In the genomic region with DNA sequence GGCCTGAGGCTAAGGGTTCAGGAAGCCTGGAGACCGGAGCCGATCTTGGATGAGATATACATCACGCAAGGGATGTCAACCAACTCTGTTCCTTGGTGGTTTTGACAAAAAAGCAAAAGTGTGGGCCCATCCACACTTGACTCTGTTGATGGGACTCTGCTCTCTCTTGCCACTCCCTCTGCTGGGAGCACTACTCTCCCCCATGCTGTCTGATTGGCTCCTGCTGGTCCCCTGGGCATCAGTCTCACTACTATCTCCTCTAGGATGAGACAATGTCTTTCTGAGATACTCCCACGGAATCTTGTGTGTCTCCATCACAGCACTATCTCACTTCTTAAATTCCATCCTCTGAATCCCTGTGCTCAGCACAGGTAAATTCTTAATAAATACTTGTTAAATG, we compare ENCODE assay signal across 13 cellular contexts. TPM values are rescaled to one million over a fixed set of nuclear protein-coding genes. Genes with fewer than 3 reads are reported as not detected.
DNase-seq lines count a peak whose midpoint lies in the region; ATAC-seq, FAIRE-seq and TF ChIP-seq lines count a peak whose summit lies in the region.
"Had no signal": no experiment of that assay in that cellular context is flagged by ENCODE, and none has a peak within 500 bp of the region (broad histone marks: within the 10 kb centered on the region; RNA-seq: fewer than 3 reads in every experiment).

No MANE protein-coding gene starts in this region.

- no peaks in the 10 kb centered on the region for H3K4me1 ChIP-seq in kidney (ENCODE audit: control insufficient read depth in 1 of 2, insufficient read depth in 1 of 2, low read depth in 1 of 2, low read length in 2 of 2)

- no peaks in the 10 kb centered on the region for H3K36me3 Mint-ChIP-seq in activated T-cell treated with anti-CD3 and anti-CD28 coated beads, Interleukin-2, amount 50 U/mL, for 24 hours (ENCODE audit: low read depth)
- no peaks in the 10 kb centered on the region for H3K36me3 Mint-ChIP-seq in CD4-positive, alpha-beta T cell (ENCODE audit: low read depth)
- peaks cover 1% of the 10 kb centered on the region for H3K36me3 Mint-ChIP-seq in T-helper 2 cell treated with Interferon-gamma antibody and Interleukin-4, amounts not matched to agents 5 μg/mL and 100 μg/mL, for 36 hours (ENCODE audit: low read depth)

- no peak for TF ChIP-seq CTCF in kidney (IDR thresholded peaks at IDR 0.05; ENCODE audit: borderline replicate concordance, extremely low read depth, insufficient read depth)
- no peak for TF ChIP-seq CTCF in CD4-positive, alpha-beta T cell (IDR thresholded peaks at IDR 0.05)

- ATAC-seq in HG03521 (IDR thresholded peaks at IDR 0.05; ENCODE audit: unreplicated experiment) = no peak
- ATAC-seq in CD4-positive, alpha-beta T cell (ENCODE audit: poor library complexity) = no peak

- CTCF ChIA-PET in CD4-positive, alpha-beta T cell (lab: Charles Lee) = no interaction called here

- FAIRE-seq in kidney (lab: Jason Lieb, UNC) = no peak
- FAIRE-seq: GM18507 had no signal

- no peak overlapping the region for H3K4me3 Mint-ChIP-seq in activated T-cell treated with anti-CD3 and anti-CD28 coated beads, Interleukin-2, amount 50 U/mL, for 24 hours
- no peak overlapping the region for H3K4me3 Mint-ChIP-seq in CD4-positive, alpha-beta T cell
- no peak overlapping the region for H3K4me3 Mint-ChIP-seq in T-helper 2 cell treated with Interferon-gamma antibody and Interleukin-4, amounts not matched to agents 5 μg/mL and 100 μg/mL, for 36 hours
- H3K4me3 Mint-ChIP-seq: H9 had no signal

- H3K36me3 ChIP-seq in kidney (ENCODE audit: control insufficient read depth in 1 of 2, insufficient read depth in 2 of 2, low read length in 2 of 2) = no peaks in the 10 kb centered on the region
- H3K36me3 ChIP-seq: BE2C had no signal

- H3K4me3 ChIP-seq in kidney (ENCODE audit: low read length in 2 of 2) = no peak overlapping the region

- peaks cover 16% of the 10 kb centered on the region for H3K4me1 Mint-ChIP-seq in activated T-cell treated with anti-CD3 and anti-CD28 coated beads, Interleukin-2, amount 50 U/mL, for 24 hours (ENCODE audit: low read depth)
- peaks cover 8% of the 10 kb centered on the region for H3K4me1 Mint-ChIP-seq in CD4-positive, alpha-beta T cell (ENCODE audit: low read depth)
- peaks cover 23% of the 10 kb centered on the region for H3K4me1 Mint-ChIP-seq in T-helper 2 cell treated with Interferon-gamma antibody and Interleukin-4, amounts not matched to agents 5 μg/mL and 100 μg/mL, for 36 hours (ENCODE audit: low read depth)

- DNase-seq in activated T-cell treated with anti-CD3 and anti-CD28 coated beads, Interleukin-2, amount 50 U/mL, for 24 hours = no peak
- no peak for DNase-seq in activated T-cell treated with anti-CD3 and anti-CD28 coated beads, Interleukin-2, amount 50 U/mL, for 1 hour
- DNase-seq in NCI-H226 (peak; percentile 5), kidney (peak; percentile 35)
- DNase-seq in CD4-positive, alpha-beta T cell = no peak
- DNase-seq in T-helper 2 cell treated with Interferon-gamma antibody and Interleukin-4, amounts not matched to agents 5 μg/mL and 100 μg/mL, for 36 hours (ENCODE audit: low spot score) = no peak
- DNase-seq: BE2C, GF-D8, GOT3, H9, IMR-90 had no signal

- H3K27ac Mint-ChIP-seq in activated T-cell treated with anti-CD3 and anti-CD28 coated beads, Interleukin-2, amount 50 U/mL, for 24 hours = peak overlapping the region; percentile 7
- H3K27ac Mint-ChIP-seq in CD4-positive, alpha-beta T cell = no peak overlapping the region
- no peak overlapping the region for H3K27ac Mint-ChIP-seq in T-helper 2 cell treated with Interferon-gamma antibody and Interleukin-4, amounts not matched to agents 5 μg/mL and 100 μg/mL, for 36 hours

- no peaks in the 10 kb centered on the region for H3K27me3 Mint-ChIP-seq in activated T-cell treated with anti-CD3 and anti-CD28 coated beads, Interleukin-2, amount 50 U/mL, for 24 hours
- no peaks in the 10 kb centered on the region for H3K27me3 Mint-ChIP-seq in CD4-positive, alpha-beta T cell
- no peaks in the 10 kb centered on the region for H3K27me3 Mint-ChIP-seq in T-helper 2 cell treated with Interferon-gamma antibody and Interleukin-4, amounts not matched to agents 5 μg/mL and 100 μg/mL, for 36 hours (ENCODE audit: low read depth)

- intact Hi-C loops in kidney (cut with DNase I) = no loop called here
- intact Hi-C loops in CD4-positive, alpha-beta T cell (cut with DNase I, micrococcal nuclease) = no loop called here

- no peaks in the 10 kb centered on the region for H3K9me3 ChIP-seq in kidney (ENCODE audit: control insufficient read depth in 1 of 2, low read length in 2 of 2)
- H3K9me3 ChIP-seq in CD4-positive, alpha-beta T cell (ENCODE audit: control insufficient read depth, low read length) = no peaks in the 10 kb centered on the region
- H3K9me3 ChIP-seq: BE2C had no signal

- H3K9ac ChIP-seq in kidney (ENCODE audit: low read length in 2 of 2) = no peak overlapping the region

- no peaks in the 10 kb centered on the region for H3K27me3 ChIP-seq in CD4-positive, alpha-beta T cell (ENCODE audit: control insufficient read depth, insufficient read depth, low read length)
- H3K27me3 ChIP-seq: BE2C had no signal

- POLR2A ChIA-PET in CD4-positive, alpha-beta T cell (lab: Charles Lee) = no interaction called here

- H3K9me3 Mint-ChIP-seq in activated T-cell treated with anti-CD3 and anti-CD28 coated beads, Interleukin-2, amount 50 U/mL, for 24 hours = no peaks in the 10 kb centered on the region
- H3K9me3 Mint-ChIP-seq in CD4-positive, alpha-beta T cell = no peaks in the 10 kb centered on the region
- H3K9me3 Mint-ChIP-seq in T-helper 2 cell treated with Interferon-gamma antibody and Interleukin-4, amounts not matched to agents 5 μg/mL and 100 μg/mL, for 36 hours = no peaks in the 10 kb centered on the region
- H3K9me3 Mint-ChIP-seq: H9 had no signal

- no peak overlapping the region for H3K27ac ChIP-seq in kidney (ENCODE audit: low read depth in 2 of 2, low read length in 2 of 2)
- no peak overlapping the region for H3K27ac ChIP-seq in CD4-positive, alpha-beta T cell (ENCODE audit: low read depth, low read length)

RNA-seq across cellular contexts. Expression of a gene that starts 56.8 kb away (rescaled TPM):
- 31.4 TPM for total RNA-seq in kidney
- 6.5 TPM for polyA plus RNA-seq in kidney (ENCODE audit: insufficient read depth, low read depth, low replicate concordance)
- 10 to 100 TPM; 57.1 to 62.1 TPM for total RNA-seq in CD4-positive, alpha-beta T cell

Comparison
In these comparisons a context has a peak if more than half of its experiments do, and no peak if none do; other contexts are left out.
1. DNase-seq: peak in NCI-H226 (single experiment) and kidney (single experiment); none in activated T-cell treated with anti-CD3 and anti-CD28 coated beads, Interleukin-2, amount 50 U/mL, for 24 hours (single experiment), activated T-cell treated with anti-CD3 and anti-CD28 coated beads, Interleukin-2, amount 50 U/mL, for 1 hour (single experiment), CD4-positive, alpha-beta T cell (0 of 10) and T-helper 2 cell treated with Interferon-gamma antibody and Interleukin-4, amounts not matched to agents 5 μg/mL and 100 μg/mL, for 36 hours (single experiment).